8 cellular contexts compared by ENCODE assay signal in the genomic region with DNA sequence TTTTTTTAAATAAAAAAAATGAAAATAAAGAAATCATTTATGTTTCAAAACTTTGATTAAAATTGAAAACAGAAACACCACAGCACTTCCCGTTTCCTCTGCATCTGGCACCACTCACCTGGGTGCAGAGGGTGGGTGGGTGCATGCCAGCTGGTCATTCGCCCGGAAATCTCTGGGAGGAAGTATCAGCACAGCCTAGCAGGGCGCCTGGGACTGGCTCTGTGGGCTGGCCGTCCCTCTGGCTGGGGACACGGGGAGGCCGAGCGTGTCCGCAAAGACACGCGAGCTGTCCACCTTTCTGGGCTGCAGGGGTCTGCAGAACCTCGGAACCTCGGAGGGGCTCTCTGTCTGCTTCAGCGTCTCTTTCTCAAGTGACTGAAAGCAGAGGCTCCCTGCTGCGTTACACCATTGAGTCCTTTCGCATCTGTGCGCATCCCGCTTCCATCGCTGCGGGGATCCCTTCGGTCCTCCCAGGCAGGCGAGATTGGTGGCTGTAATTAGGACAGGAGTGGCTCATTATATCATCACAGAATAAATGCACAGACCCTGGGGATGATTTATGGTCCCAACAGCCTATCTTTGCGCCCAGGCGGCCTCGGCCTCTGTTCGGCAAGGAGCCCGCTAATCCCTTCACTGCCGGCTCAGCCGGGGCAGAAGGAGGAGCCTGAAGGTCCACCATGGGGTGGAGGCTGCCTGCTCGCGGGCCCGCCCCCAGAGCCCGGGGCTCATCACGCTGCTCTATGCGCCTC. TPM values are rescaled to one million over a fixed set of nuclear protein-coding genes. Genes with fewer than 3 reads are reported as not detected.
DNase-seq lines count a peak whose midpoint lies in the region; ATAC-seq, FAIRE-seq and TF ChIP-seq lines count a peak whose summit lies in the region.

No MANE protein-coding gene starts in this region.

- no TSS peak for BruUV-seq in GM12878 (replicated peaks; lab: Mats Ljungman, UMichigan)

- no peaks in the 10 kb centered on the region; the same call in 1 of the 2 replicates for H3K79me2 ChIP-seq in GM12878 (ENCODE audit: control insufficient read depth, insufficient read depth, low read length)

- RAD21 ChIA-PET in GM12878 (lab: Charles Lee; ENCODE audit: unreplicated experiment) = interaction anchor here (1.0 to 1.4 kb wide), 2 partner anchors 11 to 146 kb away, joined by 4 to 5 read pairs; no protein-coding TSS in a partner anchor

- peak overlapping the region; percentile 94 for H3K4me2 ChIP-seq in GM12878 (ENCODE audit: control insufficient read depth, insufficient read depth)

- TF ChIP-seq CTCF in GM12878 (IDR thresholded peaks at IDR 0.05 in 2 of 3, conservative IDR thresholded peaks at IDR 0.05 in 1 of 3; ENCODE audit: control insufficient read depth in 2 of 3, extremely low read depth in 1 of 3, insufficient read depth in 1 of 3, low read depth in 3 of 3, low read length in 3 of 3) = no peak
- no peak for TF ChIP-seq CTCF in spleen (IDR thresholded peaks at IDR 0.05 in 8 of 11, conservative IDR thresholded peaks at IDR 0.05 in 3 of 11)

- peak; percentile 55 to 79 (median 69) for DNase-seq in CD8-positive, alpha-beta memory T cell
- DNase-seq in NAMALWA (ENCODE audit: low spot score) = peak; percentile 83
- DNase-seq in UCSD-AML1 (lab: John Stamatoyannopoulos, UW; ENCODE audit: unreplicated experiment) = peak; percentile 21
- peak; percentile 27 for DNase-seq in GM12878 (ENCODE audit: low read depth, low spot score)
- peak; percentile 91 for DNase-seq in iPS-NIHi11 (ENCODE audit: low spot score)
- peak; percentile 93 for DNase-seq in spleen
- DNase-seq in NK-92 treated with Interleukin-12 subunit alpha and Interleukin-12 subunit beta, amount 100 ng/mL, for 24 hours (lab: John Stamatoyannopoulos, UW) = no peak

- H3K9me3 Mint-ChIP-seq in CD8-positive, alpha-beta memory T cell = no peaks in the 10 kb centered on the region

- peak overlapping the region; percentile 88 to 95 (median 90) for H3K4me3 Mint-ChIP-seq in CD8-positive, alpha-beta memory T cell

- H3K27ac Mint-ChIP-seq in CD8-positive, alpha-beta memory T cell = peak overlapping the region; percentile 87 to 94 (median 90)

- in situ Hi-C loops in GM12878 (cut with MboI) = no loop called here

- no peak for TF ChIP-seq EP300 in GM12878 (IDR thresholded peaks at IDR 0.05; ENCODE audit: borderline replicate concordance in 1 of 2, control insufficient read depth in 1 of 2, low read depth in 2 of 2, low read length in 2 of 2)

- peak; percentile 59 for ATAC-seq in GM21381 (IDR thresholded peaks at IDR 0.05; ENCODE audit: unreplicated experiment)
- peak; percentile 91 for ATAC-seq in GM12878

- no peaks in the 10 kb centered on the region for H3K27me3 Mint-ChIP-seq in CD8-positive, alpha-beta memory T cell

- H3K27ac ChIP-seq in CD8-positive, alpha-beta memory T cell (ENCODE audit: low read depth, low read length) = peak overlapping the region; percentile 51
- H3K27ac ChIP-seq in GM12878 (ENCODE audit: control insufficient read depth, insufficient read depth) (no peak overlapping the region), spleen (peak overlapping the region; percentile 11 to 87 (median 82))

- CTCF ChIA-PET in CD8-positive, alpha-beta memory T cell (lab: Charles Lee) = interaction anchor here (1.3 kb wide), 1 partner anchor 147 kb away, joined by 4 read pairs; no protein-coding TSS in a partner anchor
- CTCF ChIA-PET in GM12878 (lab: Yijun Ruan, JAX) = interaction anchor here (0.6 to 1.9 kb wide), 4 partner anchors 112 to 372 kb away, joined by 3 to 9 read pairs (median 3); partner anchors contain the start of gene REX1BD

- peaks cover 26 to 37% (median 28%) of the 10 kb centered on the region in 3 donors for H3K4me1 Mint-ChIP-seq in CD8-positive, alpha-beta memory T cell

- H4K20me1 ChIP-seq in GM12878 (ENCODE audit: control insufficient read depth, insufficient read depth) = 0 out of 2 replicates have a peak, but pooled peaks cover 2% of the 10 kb centered on the region

- H3K27me3 ChIP-seq in CD8-positive, alpha-beta memory T cell (ENCODE audit: insufficient read depth, low read length, poor library complexity, severe bottlenecking) = no peaks in the 10 kb centered on the region
- H3K27me3 ChIP-seq in GM12878 (replicated peaks in 1 of 2; ENCODE audit: control insufficient read depth in 2 of 2, insufficient read depth in 2 of 2, low read length in 1 of 2) = no peaks in the 10 kb centered on the region
- peaks cover 0 to 4% (median 0%) of the 10 kb centered on the region in 7 donors for H3K27me3 ChIP-seq in spleen (replicated peaks in 1 of 7)

- peaks cover 32% of the 10 kb centered on the region for H3K4me1 ChIP-seq in CD8-positive, alpha-beta memory T cell (ENCODE audit: insufficient read depth, low read length)
- peaks cover 27% of the 10 kb centered on the region for H3K4me1 ChIP-seq in GM12878 (ENCODE audit: control insufficient read depth, insufficient read depth, low read length)
- peaks cover 12 to 54% (median 32%) of the 10 kb centered on the region in 6 donors for H3K4me1 ChIP-seq in spleen

- SMC1A ChIA-PET in GM12878 (lab: Charles Lee; ENCODE audit: uncharacterized antibody, unreplicated experiment) = no interaction called here

- H2AFZ ChIP-seq in GM12878 (ENCODE audit: control insufficient read depth, low read depth, low read length) = peak overlapping the region; percentile 60

- no peak for TF ChIP-seq RAD21 in GM12878 (IDR thresholded peaks at IDR 0.05; ENCODE audit: insufficient read depth, low read depth, low read length)

- H3K36me3 ChIP-seq in CD8-positive, alpha-beta memory T cell (ENCODE audit: insufficient read depth, low read length) = no peaks in the 10 kb centered on the region
- no peaks in the 10 kb centered on the region for H3K36me3 ChIP-seq in GM12878 (ENCODE audit: control insufficient read depth in 2 of 2, insufficient read depth in 2 of 2, low read length in 1 of 2)
- no peaks in the 10 kb centered on the region for H3K36me3 ChIP-seq in spleen

- H3K4me3 ChIP-seq in CD8-positive, alpha-beta memory T cell (ENCODE audit: low read length) = peak overlapping the region; percentile 72
- H3K4me3 ChIP-seq in GM12878 (peak overlapping the region; percentile 67; the same call in 1 of the 2 replicates), spleen (peak overlapping the region; percentile 14 to 69 (median 48))

- no peaks in the 10 kb centered on the region for H3K9me3 ChIP-seq in CD8-positive, alpha-beta memory T cell (ENCODE audit: low read length)
- H3K9me3 ChIP-seq in GM12878 (replicated peaks; ENCODE audit: control insufficient read depth, insufficient read depth, low read length) = no peaks in the 10 kb centered on the region
- H3K9me3 ChIP-seq in spleen = no peaks in the 10 kb centered on the region

- TF ChIP-seq POLR2A in GM12878 (IDR thresholded peaks at IDR 0.05; ENCODE audit: low read depth, low read length) = 0 out of 2 replicates have a peak, but pooled peaks have one; percentile 35
- no peak for TF ChIP-seq POLR2A in spleen (IDR thresholded peaks at IDR 0.05)

- intact Hi-C loops in GM12878 (cut with micrococcal nuclease; ENCODE audit: unreplicated experiment) = no loop called here
- intact Hi-C loops in spleen (cut with DNase I; ENCODE audit: low total_unique reads) = no loop called here

- H3K36me3 Mint-ChIP-seq in CD8-positive, alpha-beta memory T cell = peaks cover 0 to 4% (median 0%) of the 10 kb centered on the region in 3 donors

- WGBS in GM12878 (ENCODE audit: insufficient coverage, insufficient replicate concordance, low lambda C conversion rate, missing lambda C conversion rate) = 3% methylated on average over 35 of the region's 35 CpGs
- WGBS in spleen, 5 donors = 0 to 2% (median 1%) methylated on average over 21 to 35 of the region's 35 CpGs

- no peak overlapping the region; the same call in 1 of the 2 replicates for H3K9ac ChIP-seq in GM12878 (ENCODE audit: control insufficient read depth, insufficient read depth, low read length)

- POLR2A ChIA-PET in CD8-positive, alpha-beta memory T cell (lab: Charles Lee) = interaction anchor here (0.6 to 1.2 kb wide), 4 partner anchors 18 to 331 kb away, joined by 3 read pairs; partner anchors contain the start of gene CRTC1
- POLR2A ChIA-PET in GM12878 (lab: Charles Lee) = no interaction called here

- no peak for FAIRE-seq in GM12878 (lab: Jason Lieb, UNC)

TF ChIP-seq in GM12878, 131 proteins besides CTCF, POLR2A, EP300 and RAD21 (continues in another document):
- TF ChIP-seq CREM (IDR thresholded peaks at IDR 0.05; ENCODE audit: low read depth) = no peak
- peak; percentile 43; the same call in 1 of the 2 replicates for TF ChIP-seq PAX5 (IDR thresholded peaks at IDR 0.05; ENCODE audit: borderline replicate concordance, low read depth, low read length)
- TF ChIP-seq KDM1A (IDR thresholded peaks at IDR 0.05; ENCODE audit: borderline replicate concordance) = no peak
- 0 out of 3 replicates have a peak, but pooled peaks of 1 of the 2 experiments have one; percentile 36 for TF ChIP-seq EGR1 (IDR thresholded peaks at IDR 0.05; ENCODE audit: borderline replicate concordance in 1 of 2, low read depth in 2 of 2, low read length in 2 of 2)
- no peak for TF ChIP-seq NR2C1 (IDR thresholded peaks at IDR 0.05)
- peak; percentile 41; the same call in 1 of the 2 replicates for TF ChIP-seq RUNX3 (IDR thresholded peaks at IDR 0.05; ENCODE audit: low read length)
- TF ChIP-seq SMARCA5 (IDR thresholded peaks at IDR 0.05) = 0 out of 2 replicates have a peak, but pooled peaks have one; percentile 10
- no peak for TF ChIP-seq STAT1 (conservative IDR thresholded peaks at IDR 0.05)

RNA-seq across cellular contexts. Expression of gene CRTC1, which starts 17.2 kb away (rescaled TPM):
- total RNA-seq in CD8-positive, alpha-beta memory T cell = 1 to 10 TPM; 6.7 to 7.1 TPM
- 1.3 TPM for polyA plus RNA-seq in CD8-positive, alpha-beta memory T cell
- 6.6 and 7.9 TPM in 2 replicates for total RNA-seq in GM12878 (2013; cell fraction: nucleolus; rRNA removed)
- total RNA-seq in GM12878 (2014; rRNA removed) = 0.82 and 1.3 TPM in 2 replicates
- 0.28 and 0.31 TPM in 2 replicates for total RNA-seq in GM12878 (2014; rRNA removed; fragmentation: Illumina TruSeq; extraction: Trizol)
- total RNA-seq in GM12878 (2021) = 3.5 and 4.6 TPM in 2 replicates
- polyA plus RNA-seq in GM12878 (2011; ENCODE audit: low read depth) = 0.39 TPM
- 0.37 and 0.50 TPM in 2 replicates for polyA plus RNA-seq in GM12878 (2011; rRNA removed)
- 0.37 and 1.1 TPM in 2 replicates for polyA plus RNA-seq in GM12878 (2011; cell fraction: cytosol; rRNA removed)
- 10.9 and 15.4 TPM in 2 replicates for polyA plus RNA-seq in GM12878 (2011; cell fraction: nucleus; rRNA removed)
- 2.2 and 2.5 TPM in 2 replicates for polyA plus RNA-seq in GM12878 (2012)
- 0.65 and 0.78 TPM in 2 replicates for polyA plus RNA-seq in GM12878 (2014; fragmentation: Illumina TruSeq; extraction: Trizol)
- polyA plus RNA-seq in GM12878 (2014; fragmentation: Nextera tagmentation; extraction: Ambion mirVana) = under 1 TPM in 1 of 2 experiments, not detected in 1; 0.02 TPM
- polyA plus RNA-seq in GM12878 (2014; rRNA removed) = 2.5 and 2.6 TPM in 2 replicates
- polyA plus RNA-seq in GM12878 (2016; fragmentation: Nextera tagmentation; extraction: Ambion mirVana) = 1 to 10 TPM; 1.1 TPM
- 0.29 and 0.93 TPM in 2 replicates for polyA minus RNA-seq in GM12878 (2011; rRNA and poly(A)+ RNA removed)
- 1.1 and 1.5 TPM in 2 replicates for polyA minus RNA-seq in GM12878 (2011; cell fraction: cytosol; rRNA and poly(A)+ RNA removed)
- polyA minus RNA-seq in GM12878 (2011; cell fraction: nucleus; rRNA and poly(A)+ RNA removed) = 1.8 and 3.9 TPM in 2 replicates
- 10 to 100 TPM in 3 of 7 donors, 1 to 10 TPM in 4; 4.7 to 15.7 (median 8.8) TPM for total RNA-seq in spleen
- polyA plus RNA-seq in spleen = 10 to 100 TPM in 1 of 3 donors, 1 to 10 TPM in 2; 3.1 to 11.3 (median 6.4) TPM
